In genomic region chr14:95536036-95536577, GRCh38 we compare ENCODE assay signal across 10 cellular contexts. TPM values are rescaled to one million over a fixed set of nuclear protein-coding genes. Genes with fewer than 3 reads are reported as not detected.
DNase-seq lines count a peak whose midpoint lies in the region; ATAC-seq and TF ChIP-seq lines count a peak whose summit lies in the region.
"Had no signal": no experiment of that assay in that cellular context is flagged by ENCODE, and none has a peak within 500 bp of the region (broad histone marks: within the 10 kb centered on the region; RNA-seq: fewer than 3 reads in every experiment).

No MANE protein-coding gene starts in this region.

- peak overlapping the region; percentile 90 for H3K27ac Mint-ChIP-seq in activated CD8-positive, alpha-beta T cell treated with anti-CD3 and anti-CD28 coated beads for 36 hours

- H3K27me3 ChIP-seq in SK-N-SH (ENCODE audit: insufficient read depth) (no peaks in the 10 kb centered on the region), stomach smooth muscle (ENCODE audit: control insufficient read depth in 1 of 2, insufficient read depth in 2 of 2, low read length in 2 of 2) (no peaks in the 10 kb centered on the region)

- 13% methylated on average over 4 of the region's 4 CpGs for WGBS in SK-N-SH (ENCODE audit: low lambda C conversion rate)

- H3K27me3 Mint-ChIP-seq in activated CD8-positive, alpha-beta T cell treated with anti-CD3 and anti-CD28 coated beads for 36 hours, result no peaks in the 10 kb centered on the region

- H3K4me2 ChIP-seq in SK-N-SH, result peak overlapping the region; percentile 93

- peaks cover 34% of the 10 kb centered on the region for H3K36me3 Mint-ChIP-seq in activated CD8-positive, alpha-beta T cell treated with anti-CD3 and anti-CD28 coated beads for 36 hours (ENCODE audit: low read depth)

- H3K4me1 ChIP-seq in SK-N-SH (ENCODE audit: control insufficient read depth in 1 of 2, insufficient read depth in 2 of 2, low read depth in 1 of 2, low read length in 1 of 2) (peaks cover 23 to 39% of the 10 kb centered on the region in 2 experiments), stomach smooth muscle (ENCODE audit: control insufficient read depth, insufficient read depth, low read length) (peaks cover 35% of the 10 kb centered on the region)

- H3K4me1 Mint-ChIP-seq in activated CD8-positive, alpha-beta T cell treated with anti-CD3 and anti-CD28 coated beads for 36 hours (ENCODE audit: low read depth), result peaks cover 65% of the 10 kb centered on the region

- H3F3A ChIP-seq in SK-N-SH (replicated peaks; ENCODE audit: insufficient read depth), result peaks cover 2% of the 10 kb centered on the region

- ATAC-seq in SK-N-SH treated with all-trans-retinoic acid at 6 μM for 48 hours, result no peak
- no peak for ATAC-seq in activated CD8-positive, alpha-beta T cell treated with anti-CD3 and anti-CD28 coated beads for 36 hours
- ATAC-seq in GM21723 (IDR thresholded peaks at IDR 0.05; ENCODE audit: unreplicated experiment), result no peak
- no peak for ATAC-seq in HG02642 (IDR thresholded peaks at IDR 0.05; ENCODE audit: poor library complexity, unreplicated experiment)

- TF ChIP-seq RAD21 in SK-N-SH (IDR thresholded peaks at IDR 0.05; ENCODE audit: low read length), result no peak

- TF ChIP-seq EP300 in SK-N-SH (IDR thresholded peaks at IDR 0.05; ENCODE audit: borderline replicate concordance in 1 of 2, low read depth in 1 of 2, low read length in 1 of 2), result no peak

- H3K27ac ChIP-seq in SK-N-SH (ENCODE audit: low read depth in 2 of 2, low read length in 1 of 2) (peak overlapping the region in 1 of 2 experiments; percentile 57; a peak in 2 of 4 replicates), stomach smooth muscle (ENCODE audit: low read length) (no peak overlapping the region)

- H4K20me1 ChIP-seq in SK-N-SH (ENCODE audit: insufficient read depth), result peaks cover 45% of the 10 kb centered on the region

- intact Hi-C loops in activated CD8-positive, alpha-beta T cell treated with anti-CD3 and anti-CD28 coated beads for 36 hours (cut with micrococcal nuclease), result no loop called here

- H3K9ac ChIP-seq in SK-N-SH (peak overlapping the region; percentile 83), stomach smooth muscle (ENCODE audit: low read length in 2 of 2) (peak overlapping the region; percentile 83 to 87)

- no peaks in the 10 kb centered on the region for H3K9me3 Mint-ChIP-seq in activated CD8-positive, alpha-beta T cell treated with anti-CD3 and anti-CD28 coated beads for 36 hours

- POLR2A ChIA-PET in SK-N-SH (lab: Yijun Ruan, JAX), result no interaction called here
- POLR2A ChIA-PET in activated CD8-positive, alpha-beta T cell treated with anti-CD3 and anti-CD28 coated beads for 36 hours (lab: Charles Lee), result interaction anchor here (0.6 to 4.9 kb wide), 4 partner anchors 14 to 81 kb away, joined by 3 to 88 read pairs (median 3); no protein-coding TSS in a partner anchor

- peak overlapping the region; percentile 98 for H3K4me3 Mint-ChIP-seq in activated CD8-positive, alpha-beta T cell treated with anti-CD3 and anti-CD28 coated beads for 36 hours

- peaks cover 13 to 14% of the 10 kb centered on the region in 2 experiments for H3K36me3 ChIP-seq in SK-N-SH (replicated peaks in 1 of 2; ENCODE audit: control insufficient read depth in 1 of 2, insufficient read depth in 2 of 2, low read length in 1 of 2)
- H3K36me3 ChIP-seq in stomach smooth muscle (ENCODE audit: control insufficient read depth in 2 of 2, insufficient read depth in 2 of 2, low read length in 2 of 2), result peaks cover 0 to 2% of the 10 kb centered on the region in 2 donors

- H2AFZ ChIP-seq in SK-N-SH (ENCODE audit: low read depth), result no peak overlapping the region

- CTCF ChIA-PET in SK-N-SH (lab: Yijun Ruan, JAX), result interaction anchor here (0.6 to 15.5 kb wide), 4 partner anchors 9 to 249 kb away, joined by 3 to 254 read pairs (median 4); no protein-coding TSS in a partner anchor
- CTCF ChIA-PET in activated CD8-positive, alpha-beta T cell treated with anti-CD3 and anti-CD28 coated beads for 36 hours (lab: Charles Lee), result interaction anchor here (1.0 to 7.8 kb wide), 8 partner anchors 9 to 458 kb away, joined by 3 to 71 read pairs (median 4); no protein-coding TSS in a partner anchor

- DNase-seq in SK-N-SH (no peak), RPMI8226 (no peak)
- DNase-seq in activated CD8-positive, alpha-beta T cell treated with anti-CD3 and anti-CD28 coated beads for 36 hours, result no peak
- DNase-seq: AML-193, KBM-7 had no signal

- H3K9me3 ChIP-seq in SK-N-SH (no peaks in the 10 kb centered on the region), stomach smooth muscle (ENCODE audit: control insufficient read depth in 2 of 2, low read length in 2 of 2) (no peaks in the 10 kb centered on the region)

- no peaks in the 10 kb centered on the region for H3K9me2 ChIP-seq in SK-N-SH

- H3K79me2 ChIP-seq in SK-N-SH (ENCODE audit: insufficient read depth), result peaks cover 92% of the 10 kb centered on the region

- TF ChIP-seq CTCF in SK-N-SH (IDR thresholded peaks at IDR 0.05), result no peak
- no peak for TF ChIP-seq CTCF in activated CD8-positive, alpha-beta T cell treated with anti-CD3 and anti-CD28 coated beads for 36 hours (IDR thresholded peaks at IDR 0.05)

- peak overlapping the region; percentile 80 to 95 for H3K4me3 ChIP-seq in SK-N-SH (ENCODE audit: low read depth in 2 of 2, low read length in 1 of 2)
- H3K4me3 ChIP-seq in iPS-11a (ENCODE audit: low read depth, low read length), result peak overlapping the region; percentile 89
- peak overlapping the region; percentile 93 to 96 for H3K4me3 ChIP-seq in stomach smooth muscle (ENCODE audit: low read length in 2 of 2)

TF ChIP-seq in SK-N-SH, 30 proteins besides CTCF, POLR2A, EP300 and RAD21 (continues in another document):
- TF ChIP-seq EZH2phosphoT487 (IDR thresholded peaks at IDR 0.05; ENCODE audit: borderline replicate concordance, low read depth), result no peak
- TF ChIP-seq JUND (IDR thresholded peaks at IDR 0.05), result no peak
- no peak for TF ChIP-seq MAX (IDR thresholded peaks at IDR 0.05; ENCODE audit: low read depth)
- no peak for TF ChIP-seq MXI1 (IDR thresholded peaks at IDR 0.05; ENCODE audit: low read depth, low read length)
- no peak for TF ChIP-seq ZBTB33 (IDR thresholded peaks at IDR 0.05; ENCODE audit: borderline replicate concordance, low read depth)
- TF ChIP-seq RXRA (IDR thresholded peaks at IDR 0.05; ENCODE audit: borderline replicate concordance, low read depth), result no peak
- TF ChIP-seq MEF2A (IDR thresholded peaks at IDR 0.05; ENCODE audit: borderline replicate concordance, low read depth), result no peak

TF ChIP-seq in SK-N-SH treated with all-trans-retinoic acid at 6 μM for 48 hours, 23 proteins besides CTCF, POLR2A, EP300 and RAD21 (continues in another document):
- TF ChIP-seq TSHZ2 (CRISPR knock-in tag; IDR thresholded peaks at IDR 0.05) (no peak), CREB5 (CRISPR knock-in tag; IDR thresholded peaks at IDR 0.05; ENCODE audit: low read depth) (no peak), PPARA (CRISPR knock-in tag; IDR thresholded peaks at IDR 0.05; ENCODE audit: borderline replicate concordance) (no peak), ZFP30 (CRISPR knock-in tag; IDR thresholded peaks at IDR 0.05) (no peak), ZC3H10 (CRISPR knock-in tag; IDR thresholded peaks at IDR 0.05) (no peak), ZNF70 (CRISPR knock-in tag; IDR thresholded peaks at IDR 0.05) (no peak), BACH2 (CRISPR knock-in tag; IDR thresholded peaks at IDR 0.05; ENCODE audit: borderline replicate concordance) (no peak), RARB (CRISPR knock-in tag; IDR thresholded peaks at IDR 0.05) (no peak), GLIS3 (CRISPR knock-in tag; IDR thresholded peaks at IDR 0.05) (no peak), ARNTL (CRISPR knock-in tag; IDR thresholded peaks at IDR 0.05; ENCODE audit: borderline replicate concordance, low read depth) (no peak)

RNA-seq across cellular contexts. Expression of gene GLRX5, which starts 1.3 kb away (rescaled TPM):
- polyA plus RNA-seq in SK-N-SH (2012; rRNA removed), result 29.1 and 31.4 TPM in 2 replicates
- 45.1 and 60.1 TPM in 2 replicates for polyA plus RNA-seq in SK-N-SH (2012; cell fraction: cytosol; rRNA removed)
- 6.3 and 10.9 TPM in 2 replicates for polyA plus RNA-seq in SK-N-SH (2012; cell fraction: nucleus; rRNA removed)
- 10 to 100 TPM; 47.3 to 47.8 TPM for total RNA-seq in activated CD8-positive, alpha-beta T cell treated with anti-CD3 and anti-CD28 coated beads for 36 hours

RNA-seq across cellular contexts. Expression of gene SYNE3, which starts 19.7 kb away (rescaled TPM):
- 1.8 and 2.0 TPM in 2 replicates for polyA plus RNA-seq in SK-N-SH (2012; rRNA removed)
- 0.80 and 1.3 TPM in 2 replicates for polyA plus RNA-seq in SK-N-SH (2012; cell fraction: cytosol; rRNA removed)
- polyA plus RNA-seq in SK-N-SH (2012; cell fraction: nucleus; rRNA removed), result 3.0 and 3.6 TPM in 2 replicates
- total RNA-seq in activated CD8-positive, alpha-beta T cell treated with anti-CD3 and anti-CD28 coated beads for 36 hours, result 10 to 100 TPM; 64.0 to 64.1 TPM
